ENCODE assay signal across 11 cellular contexts in genomic region chr20:884983-885952, GRCh38. TPM values are rescaled to one million over a fixed set of nuclear protein-coding genes. Genes with fewer than 3 reads are reported as not detected.
DNase-seq lines count a peak whose midpoint lies in the region; TF ChIP-seq lines count a peak whose summit lies in the region.
"Had no signal": no experiment of that assay in that cellular context is flagged by ENCODE, and none has a peak within 500 bp of the region (broad histone marks: within the 10 kb centered on the region; RNA-seq: fewer than 3 reads in every experiment).

No MANE protein-coding gene starts in this region.

- H4K8ac ChIP-seq in mesendoderm (ENCODE audit: low read depth, low read length): no peak overlapping the region

- no peaks in the 10 kb centered on the region for H3K79me2 ChIP-seq in mesendoderm (ENCODE audit: control insufficient read depth, insufficient read depth, low read length)

- H2AK5ac ChIP-seq in mesendoderm (ENCODE audit: low read length): no peak overlapping the region

- H3K23ac ChIP-seq in mesendoderm (ENCODE audit: low read length): no peak overlapping the region

- peaks cover 0 to 16% (median under 1%) of the 10 kb centered on the region in 11 experiments; a peak in 8 of 22 replicates for H3K27me3 ChIP-seq in BLaER1 treated with 17β-estradiol and CSF1 and Interleukin-3, amounts not matched to agents 10 nM and 100 nM
- H3K27me3 ChIP-seq in mesendoderm (ENCODE audit: insufficient read depth, low read length, poor library complexity) (no peaks in the 10 kb centered on the region), colonic mucosa (no peaks in the 10 kb centered on the region)

- no peaks in the 10 kb centered on the region for H3K9me3 ChIP-seq in BLaER1 treated with 17β-estradiol and CSF1 and Interleukin-3, amounts not matched to agents 10 nM and 100 nM (replicated peaks in 1 of 11)
- no peaks in the 10 kb centered on the region for H3K9me3 ChIP-seq in colonic mucosa
- H3K9me3 ChIP-seq: neutrophil, SK-N-SH had no signal

- H2BK15ac ChIP-seq in mesendoderm (replicated peaks; ENCODE audit: low read depth): no peak overlapping the region

- no peak overlapping the region for H4K5ac ChIP-seq in mesendoderm (ENCODE audit: low read length)

- peaks cover 0 to 18% (median 1%) of the 10 kb centered on the region in 11 experiments; a peak in 9 of 22 replicates for H4K20me1 ChIP-seq in BLaER1 treated with 17β-estradiol and CSF1 and Interleukin-3, amounts not matched to agents 10 nM and 100 nM

- H3K18ac ChIP-seq in mesendoderm (ENCODE audit: low read length): no peak overlapping the region

- H3K4me3 ChIP-seq in BLaER1 treated with 17β-estradiol and CSF1 and Interleukin-3, amounts not matched to agents 10 nM and 100 nM: no peak overlapping the region
- H3K4me3 ChIP-seq in epithelial cell of esophagus (ENCODE audit: low read length) (no peak overlapping the region), mesendoderm (ENCODE audit: low read length) (no peak overlapping the region), colonic mucosa (no peak overlapping the region)

- H2BK5ac ChIP-seq in mesendoderm (ENCODE audit: low read length): no peak overlapping the region

- H3K4me2 ChIP-seq in BLaER1 treated with 17β-estradiol and CSF1 and Interleukin-3, amounts not matched to agents 10 nM and 100 nM: peak overlapping the region; percentile 22 to 86 (median 61); a peak in 20 of 22 replicates
- H3K4me2 ChIP-seq in mesendoderm (ENCODE audit: low read length): no peak overlapping the region
- H3K4me2 ChIP-seq: SK-N-SH had no signal

- H3K9ac ChIP-seq in BLaER1 treated with 17β-estradiol and CSF1 and Interleukin-3, amounts not matched to agents 10 nM and 100 nM: no peak overlapping the region
- no peak overlapping the region for H3K9ac ChIP-seq in mesendoderm (ENCODE audit: low read length)
- no peak overlapping the region for H3K9ac ChIP-seq in colonic mucosa (ENCODE audit: low read depth in 2 of 2, low read length in 2 of 2)
- H3K9ac ChIP-seq: SK-N-SH had no signal

- WGBS in mesendoderm (ENCODE audit: extremely low coverage, insufficient coverage, low lambda C conversion rate): no CpG with 5 or more reads among the region's 41 CpGs

- intact Hi-C loops in colonic mucosa (cut with DNase I): no loop called here

- H3K4ac ChIP-seq in mesendoderm (ENCODE audit: low read depth, low read length): no peak overlapping the region

- TF ChIP-seq CTCF in epithelial cell of esophagus (IDR thresholded peaks at IDR 0.05; ENCODE audit: insufficient read depth, low read depth, low read length, missing control alignments) (peak; percentile 24), colonic mucosa (IDR thresholded peaks at IDR 0.05) (no peak)

- no peaks in the 10 kb centered on the region for H3K36me3 ChIP-seq in BLaER1 treated with 17β-estradiol and CSF1 and Interleukin-3, amounts not matched to agents 10 nM and 100 nM
- H3K36me3 ChIP-seq in mesendoderm (ENCODE audit: control insufficient read depth, insufficient read depth, low read length) (no peaks in the 10 kb centered on the region), colonic mucosa (no peaks in the 10 kb centered on the region)
- H3K36me3 ChIP-seq: neutrophil had no signal

- DNase-seq in M059J (ENCODE audit: low read depth) (peak; percentile 49), epithelial cell of esophagus (ENCODE audit: low read depth) (peak; percentile 79), mesendoderm (peak; percentile 96), SIG-M5 (lab: John Stamatoyannopoulos, UW) (no peak), colonic mucosa (no peak), LoVo (ENCODE audit: low spot score) (no peak)
- no peak for DNase-seq in activated CD8-positive, alpha-beta memory T cell treated with anti-CD3 and anti-CD28 coated beads, Interleukin-2, amount 50 U/mL, for 4 hours
- DNase-seq: activated naive CD8-positive, alpha-beta T cell treated with anti-CD3 and anti-CD28 coated beads, Interleukin-2, amount 50 U/mL, for 24 hours; SK-N-SH had no signal

- H3K79me1 ChIP-seq in mesendoderm (ENCODE audit: low read length): no peaks in the 10 kb centered on the region

- H2BK120ac ChIP-seq in mesendoderm (ENCODE audit: low read depth, low read length): no peak overlapping the region

- H3K27ac ChIP-seq in BLaER1 treated with 17β-estradiol and CSF1 and Interleukin-3, amounts not matched to agents 10 nM and 100 nM: no peak overlapping the region
- H3K27ac ChIP-seq in mesendoderm (ENCODE audit: low read depth, low read length): no peak overlapping the region
- H3K27ac ChIP-seq in colonic mucosa: no peak overlapping the region
- H3K27ac ChIP-seq: neutrophil had no signal

- H3K4me1 ChIP-seq in BLaER1 treated with 17β-estradiol and CSF1 and Interleukin-3, amounts not matched to agents 10 nM and 100 nM: peaks cover 31 to 56% (median 38%) of the 10 kb centered on the region in 10 experiments
- H3K4me1 ChIP-seq in mesendoderm (ENCODE audit: control insufficient read depth, low read depth, low read length) (no peaks in the 10 kb centered on the region), colonic mucosa (no peaks in the 10 kb centered on the region)

- H3K56ac ChIP-seq in mesendoderm (ENCODE audit: low read length): no peak overlapping the region

RNA-seq across cellular contexts. Expression of gene ANGPT4, which starts 30.9 kb away (rescaled TPM):
- total RNA-seq in M059J (2014; rRNA removed; shearing (Covaris generic)): not detected in 2 replicates
- 0.18 TPM for polyA plus RNA-seq in mesendoderm (2013, experiment 1 of 2)
- polyA plus RNA-seq in mesendoderm (2013, experiment 2 of 2): 0.22 TPM
- total RNA-seq in colonic mucosa: under 1 TPM in 1 of 2 donors, not detected in 1; 0.05 TPM
- polyA plus RNA-seq: SK-N-SH had no signal

RNA-seq across cellular contexts. Expression of gene FAM110A, which starts 51.8 kb away (rescaled TPM):
- 9.5 and 10.1 TPM in 2 replicates for total RNA-seq in M059J (2014; rRNA removed; shearing (Covaris generic))
- polyA plus RNA-seq in mesendoderm (2013, experiment 1 of 2): 7.2 TPM
- 7.3 TPM for polyA plus RNA-seq in mesendoderm (2013, experiment 2 of 2)
- 10 to 100 TPM; 13.0 to 19.7 TPM for total RNA-seq in colonic mucosa

Comparison
In these comparisons a context has a peak if more than half of its experiments do, and no peak if none do; other contexts are left out.
1. DNase-seq: peak in M059J (single experiment), epithelial cell of esophagus (single experiment) and mesendoderm (single experiment); none in SIG-M5 (single experiment), colonic mucosa (single experiment), activated CD8-positive, alpha-beta memory T cell treated with anti-CD3 and anti-CD28 coated beads, Interleukin-2, amount 50 U/mL, for 4 hours (single experiment) and LoVo (single experiment).